12 cellular contexts compared by ENCODE assay signal in the genomic region with DNA sequence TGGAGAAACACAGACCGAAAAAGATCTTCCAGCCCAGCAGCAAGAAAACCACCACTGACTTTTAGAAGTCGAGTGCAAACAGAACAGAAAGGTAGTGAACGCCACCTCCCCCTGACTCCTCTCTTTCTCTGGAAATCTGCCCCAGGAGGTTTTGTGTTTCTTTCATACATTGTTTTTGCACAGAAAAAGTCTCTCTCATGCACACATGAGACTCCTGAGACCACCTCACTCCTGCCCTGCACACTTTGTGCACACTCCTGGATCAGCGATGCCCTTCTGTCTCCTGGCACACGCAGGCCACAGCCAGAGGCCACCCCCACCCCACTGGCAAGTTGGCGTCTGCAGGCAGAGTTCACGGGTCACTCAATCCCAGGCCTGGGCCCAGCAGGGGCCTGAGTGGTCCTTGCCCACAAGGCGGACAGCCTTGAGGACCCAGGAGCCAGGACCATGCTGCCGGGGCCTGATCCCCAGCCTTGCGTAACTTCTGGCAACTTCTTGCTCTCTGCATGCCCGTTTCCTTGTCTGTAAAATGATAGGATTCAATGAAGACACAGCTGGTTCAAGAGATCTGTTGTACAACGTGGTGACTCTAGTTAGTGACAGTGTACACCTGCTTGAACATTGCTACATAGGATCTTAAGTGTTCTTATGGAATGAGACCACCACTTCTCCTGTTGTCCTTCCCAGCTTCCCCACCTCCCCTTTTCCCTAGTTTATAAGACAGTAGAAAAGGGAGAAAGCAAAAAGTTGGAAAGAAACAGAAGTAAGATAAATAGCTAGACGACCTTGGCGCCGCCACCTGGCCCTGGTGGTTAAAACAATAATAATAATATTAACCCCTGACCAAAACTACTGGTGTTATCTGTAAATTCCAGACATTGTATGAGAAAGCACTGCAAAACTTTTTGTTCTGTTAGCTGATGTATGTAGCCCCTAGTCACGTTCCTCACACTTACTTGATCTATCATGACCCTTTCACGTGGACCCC. TPM values are rescaled to one million over a fixed set of nuclear protein-coding genes. Genes with fewer than 3 reads are reported as not detected.
DNase-seq lines count a peak whose midpoint lies in the region; ATAC-seq and TF ChIP-seq lines count a peak whose summit lies in the region.
"Had no signal": no experiment of that assay in that cellular context is flagged by ENCODE, and none has a peak within 500 bp of the region (broad histone marks: within the 10 kb centered on the region; RNA-seq: fewer than 3 reads in every experiment).

No MANE protein-coding gene starts in this region.

- H3K9me3 ChIP-seq in Panc1 (ENCODE audit: control insufficient read depth, insufficient read depth, low read depth, low read length) (no peaks in the 10 kb centered on the region), left lung (no peaks in the 10 kb centered on the region)

- no peaks in the 10 kb centered on the region for H3K27me3 ChIP-seq in Panc1 (ENCODE audit: control insufficient read depth, insufficient read depth, low read length)
- peaks cover 0 to 5% of the 10 kb centered on the region in 2 donors for H3K27me3 ChIP-seq in left lung

- ATAC-seq in Panc1 = peak; percentile 26; the same call in 1 of the 2 replicates
- ATAC-seq in left lung = peak; percentile 11
- no peak for ATAC-seq in stimulated activated effector memory CD8-positive, alpha-beta T cell treated with anti-CD3 and anti-CD28 coated beads, Interleukin-12 subunit alpha, Interleukin-12 subunit beta, amount 100 ng/mL, for 72 hours
- ATAC-seq in HG02840 (IDR thresholded peaks at IDR 0.05; ENCODE audit: low FRiP score, unreplicated experiment) = no peak
- no peak for ATAC-seq in HG03039 (IDR thresholded peaks at IDR 0.05; ENCODE audit: unreplicated experiment)

- H3K36me3 ChIP-seq in Panc1 (ENCODE audit: control insufficient read depth, insufficient read depth, low read length) (no peaks in the 10 kb centered on the region), left lung (no peaks in the 10 kb centered on the region)

- peak overlapping the region; percentile 22 for H3K27ac Mint-ChIP-seq in activated CD4-positive, alpha-beta T cell treated with anti-CD3 and anti-CD28 coated beads, Interleukin-2, amount 10 ng/mL, durations not matched to agents 24 days and 14 days
- peak overlapping the region; percentile 71 for H3K27ac Mint-ChIP-seq in stimulated activated effector memory CD8-positive, alpha-beta T cell treated with anti-CD3 and anti-CD28 coated beads, Interleukin-12 subunit alpha, Interleukin-12 subunit beta, amount 100 ng/mL, for 72 hours
- H3K27ac Mint-ChIP-seq: naive B cell had no signal

- H3K9me3 Mint-ChIP-seq in activated CD4-positive, alpha-beta T cell treated with anti-CD3 and anti-CD28 coated beads, Interleukin-2, amount 10 ng/mL, durations not matched to agents 24 days and 14 days = no peaks in the 10 kb centered on the region
- no peaks in the 10 kb centered on the region for H3K9me3 Mint-ChIP-seq in stimulated activated effector memory CD8-positive, alpha-beta T cell treated with anti-CD3 and anti-CD28 coated beads, Interleukin-12 subunit alpha, Interleukin-12 subunit beta, amount 100 ng/mL, for 72 hours

- in situ Hi-C loops in Panc1 (cut with HindIII; ENCODE audit: low pct_unique_long_range_greater_than_20kb, low sequenced_read_pairs) = no loop called here

- H3K4me3 ChIP-seq in Panc1 (ENCODE audit: low read depth in 2 of 2, low read length in 2 of 2) = no peak overlapping the region
- no peak overlapping the region for H3K4me3 ChIP-seq in left lung

- CTCF ChIA-PET in Panc1 (lab: Charles Lee) = interaction anchor here (0.6 to 2.3 kb wide), 3 partner anchors 10 to 459 kb away, joined by 3 to 9 read pairs (median 4); no protein-coding TSS in a partner anchor

- H3K27me3 Mint-ChIP-seq in activated CD4-positive, alpha-beta T cell treated with anti-CD3 and anti-CD28 coated beads, Interleukin-2, amount 10 ng/mL, durations not matched to agents 24 days and 14 days = peaks cover 4% of the 10 kb centered on the region

- H3K4me1 Mint-ChIP-seq in activated CD4-positive, alpha-beta T cell treated with anti-CD3 and anti-CD28 coated beads, Interleukin-2, amount 10 ng/mL, durations not matched to agents 24 days and 14 days = peaks cover 7% of the 10 kb centered on the region
- H3K4me1 Mint-ChIP-seq in stimulated activated effector memory CD8-positive, alpha-beta T cell treated with anti-CD3 and anti-CD28 coated beads, Interleukin-12 subunit alpha, Interleukin-12 subunit beta, amount 100 ng/mL, for 72 hours = peaks cover 29% of the 10 kb centered on the region
- H3K4me1 Mint-ChIP-seq: naive B cell had no signal

- POLR2A ChIA-PET in Panc1 (lab: Charles Lee) = no interaction called here

- H3K27ac ChIP-seq in Panc1 (ENCODE audit: low read length) (no peak overlapping the region), left lung (no peak overlapping the region)

- no peaks in the 10 kb centered on the region for H3K4me1 ChIP-seq in Panc1 (ENCODE audit: control insufficient read depth, insufficient read depth, low read length)
- H3K4me1 ChIP-seq in left lung = peaks cover 6 to 8% of the 10 kb centered on the region in 2 donors

- peak; percentile 55 for DNase-seq in activated CD4-positive, alpha-beta T cell treated with anti-CD3 and anti-CD28 coated beads, Interleukin-2, amount 10 ng/mL, durations not matched to agents 24 days and 14 days
- DNase-seq in activated CD4-positive, alpha-beta T cell treated with anti-CD3 and anti-CD28 coated beads for 48 hours = no peak
- DNase-seq in Panc1 (ENCODE audit: low read depth, low spot score) (no peak), left lung (no peak), Kasumi-1 (lab: John Stamatoyannopoulos, UW) (no peak)
- DNase-seq in stimulated activated effector memory CD8-positive, alpha-beta T cell treated with anti-CD3 and anti-CD28 coated beads, Interleukin-12 subunit alpha, Interleukin-12 subunit beta, amount 100 ng/mL, for 72 hours (ENCODE audit: low spot score in 2 of 2) = peak in 1 of 2 donors; percentile 12
- DNase-seq: effector memory CD4-positive, alpha-beta T cell; naive B cell had no signal

- no TSS peak for BruUV-seq in Panc1 (replicated peaks; lab: Mats Ljungman, UMichigan)

- no peak overlapping the region for H3K4me3 Mint-ChIP-seq in activated CD4-positive, alpha-beta T cell treated with anti-CD3 and anti-CD28 coated beads, Interleukin-2, amount 10 ng/mL, durations not matched to agents 24 days and 14 days
- H3K4me3 Mint-ChIP-seq in stimulated activated effector memory CD8-positive, alpha-beta T cell treated with anti-CD3 and anti-CD28 coated beads, Interleukin-12 subunit alpha, Interleukin-12 subunit beta, amount 100 ng/mL, for 72 hours = peak overlapping the region; percentile 58
- H3K4me3 Mint-ChIP-seq: naive B cell had no signal

- TF ChIP-seq CTCF in Panc1 (IDR thresholded peaks at IDR 0.05) (peak; percentile 1), left lung (IDR thresholded peaks at IDR 0.05) (peak in 1 of 2 donors; percentile 6)

- no peaks in the 10 kb centered on the region for H3K36me3 Mint-ChIP-seq in activated CD4-positive, alpha-beta T cell treated with anti-CD3 and anti-CD28 coated beads, Interleukin-2, amount 10 ng/mL, durations not matched to agents 24 days and 14 days (ENCODE audit: low read depth)
- no peaks in the 10 kb centered on the region for H3K36me3 Mint-ChIP-seq in stimulated activated effector memory CD8-positive, alpha-beta T cell treated with anti-CD3 and anti-CD28 coated beads, Interleukin-12 subunit alpha, Interleukin-12 subunit beta, amount 100 ng/mL, for 72 hours

- intact Hi-C loops in activated CD4-positive, alpha-beta T cell treated with anti-CD3 and anti-CD28 coated beads, Interleukin-2, amount 10 ng/mL, durations not matched to agents 24 days and 14 days (cut with micrococcal nuclease) = no loop called here
- intact Hi-C loops in Panc1 (cut with micrococcal nuclease; ENCODE audit: unreplicated experiment) = loop anchor here (5.0 kb wide), 1 partner anchor 137 kb away; no protein-coding TSS in a partner anchor
- intact Hi-C loops in left lung (cut with DNase I) = no loop called here

RNA-seq across cellular contexts. Expression of a gene that starts 30.2 kb away (rescaled TPM):
- total RNA-seq in activated CD4-positive, alpha-beta T cell treated with anti-CD3 and anti-CD28 coated beads, Interleukin-2, amount 10 ng/mL, durations not matched to agents 24 days and 14 days = 115 and 117 TPM in 2 replicates
- not detected for total RNA-seq in Panc1 (2021; ENCODE audit: unreplicated experiment)
- polyA plus RNA-seq in Panc1 (2012; ENCODE audit: insufficient read length) = not detected
- 10 to 100 TPM in 1 of 2 donors, 1 to 10 TPM in 1; 2.4 to 28.0 TPM for total RNA-seq in left lung
- total RNA-seq: glomerular endothelial cell, urinary bladder had no signal

Comparison
In these comparisons a context has a peak if more than half of its experiments do, and no peak if none do; other contexts are left out.
1. ATAC-seq: peak in Panc1 (single experiment) and left lung (single experiment); none in stimulated activated effector memory CD8-positive, alpha-beta T cell treated with anti-CD3 and anti-CD28 coated beads, Interleukin-12 subunit alpha, Interleukin-12 subunit beta, amount 100 ng/mL, for 72 hours (single experiment), HG02840 (single experiment) and HG03039 (single experiment).